14 cellular contexts compared by ENCODE assay signal in the genomic region with DNA sequence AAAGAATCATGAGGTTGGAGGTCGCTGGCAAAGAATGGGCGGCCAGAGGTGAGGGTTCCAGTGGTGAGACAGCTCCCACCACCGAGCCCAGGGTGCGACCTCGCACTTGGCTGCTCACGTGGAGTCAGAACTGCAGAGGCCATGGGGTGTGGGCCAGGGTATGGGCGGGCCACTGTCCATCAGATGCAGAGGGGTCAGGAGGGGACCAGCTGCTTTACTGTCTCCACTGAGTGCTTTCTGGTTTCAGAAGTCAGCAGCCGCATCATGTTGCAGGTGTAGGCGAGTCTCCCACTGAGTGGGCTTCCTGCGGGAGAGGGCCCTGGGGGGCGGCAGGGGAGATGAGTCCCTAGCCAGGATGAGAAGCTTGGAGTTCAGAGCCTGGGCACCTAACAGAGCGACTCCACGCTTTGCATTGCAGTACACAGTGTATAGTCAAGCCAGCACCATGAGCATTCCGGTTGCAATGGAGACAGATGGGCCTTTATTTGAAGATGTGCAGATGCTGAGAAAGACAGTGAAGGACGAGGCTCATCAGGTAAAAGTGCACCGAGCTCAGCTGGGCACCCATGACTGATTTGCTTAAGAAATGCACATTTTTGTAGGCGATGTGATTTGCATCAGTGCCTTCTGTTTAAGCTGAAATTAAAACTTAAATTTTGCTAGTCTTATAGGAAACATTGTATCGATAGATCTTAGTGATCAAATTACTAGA. TPM values are rescaled to one million over a fixed set of nuclear protein-coding genes. Genes with fewer than 3 reads are reported as not detected.
DNase-seq lines count a peak whose midpoint lies in the region; ATAC-seq lines count a peak whose summit lies in the region.
"Had no signal": no experiment of that assay in that cellular context is flagged by ENCODE, and none has a peak within 500 bp of the region (broad histone marks: within the 10 kb centered on the region; RNA-seq: fewer than 3 reads in every experiment).

No MANE protein-coding gene starts in this region.

- H3K79me1 ChIP-seq in neuronal stem cell (ENCODE audit: low read depth, low read length) = no peaks in the 10 kb centered on the region

- peak overlapping the region; percentile 61 for H3K9ac ChIP-seq in neuronal stem cell (ENCODE audit: low read depth, low read length, poor library complexity)

- H3K18ac ChIP-seq in neuronal stem cell (ENCODE audit: low read length) = no peak overlapping the region

- peak overlapping the region; percentile 10 for H3K23ac ChIP-seq in neuronal stem cell (ENCODE audit: low read depth, low read length, poor library complexity)

- no peak overlapping the region for H3K14ac ChIP-seq in neuronal stem cell (ENCODE audit: low read length)

- POLR2A ChIA-PET in T-cell (lab: Charles Lee) = no interaction called here

- H2AFZ ChIP-seq in neuronal stem cell (ENCODE audit: low read length) = no peak overlapping the region

- in situ Hi-C loops in KBM-7 (cut with MboI; ENCODE audit: low pct_unique_long_range_greater_than_20kb, low sequenced_read_pairs) = no loop called here

- H2AK5ac ChIP-seq in neuronal stem cell (ENCODE audit: low read depth, low read length) = no peak overlapping the region

- H3K36me3 Mint-ChIP-seq in T-cell = peaks cover 42% of the 10 kb centered on the region

- H3K4me1 Mint-ChIP-seq in T-cell = peaks cover 0 to 13% (median 2%) of the 10 kb centered on the region in 3 donors

- no peak overlapping the region for H2BK5ac ChIP-seq in neuronal stem cell (ENCODE audit: low read length)

- CTCF ChIA-PET in T-cell (lab: Charles Lee) = interaction anchor here in 1 of 2 donors (0.6 kb wide), 1 partner anchor 129 kb away, joined by 3 read pairs; no protein-coding TSS in a partner anchor

- H3K9me3 ChIP-seq in neuronal stem cell (replicated peaks in 1 of 2; ENCODE audit: control insufficient read depth in 2 of 2, insufficient read depth in 1 of 2, low read depth in 1 of 2, low read length in 2 of 2) = no peaks in the 10 kb centered on the region
- H3K9me3 ChIP-seq: breast epithelium, ovary had no signal

- peak overlapping the region; percentile 7 for H3K27ac ChIP-seq in neuronal stem cell (replicated peaks; ENCODE audit: low read length)
- H3K27ac ChIP-seq: ovary had no signal

- H3K4me3 ChIP-seq in H7 (ENCODE audit: insufficient read depth, low read depth, low read length) = no peak overlapping the region
- no peak overlapping the region for H3K4me3 ChIP-seq in neuronal stem cell (ENCODE audit: low read length in 2 of 2)
- H3K4me3 ChIP-seq: breast epithelium, ovary had no signal

- no peaks in the 10 kb centered on the region for H3K27me3 Mint-ChIP-seq in T-cell
- H3K27me3 Mint-ChIP-seq: stimulated activated naive CD8-positive, alpha-beta T cell treated with anti-CD3 and anti-CD28 coated beads, Interleukin-15, Interleukin-2, amounts not matched to agents 100 ng/mL and 50 ng/mL, for 24 hours had no signal

- no peak overlapping the region for H4K8ac ChIP-seq in neuronal stem cell (ENCODE audit: low read depth, low read length)

- H2BK120ac ChIP-seq in neuronal stem cell (ENCODE audit: low read depth, low read length) = no peak overlapping the region

- H3K4me3 Mint-ChIP-seq in T-cell = no peak overlapping the region
- H3K4me3 Mint-ChIP-seq: stimulated activated naive CD8-positive, alpha-beta T cell treated with anti-CD3 and anti-CD28 coated beads, Interleukin-15, Interleukin-2, amounts not matched to agents 100 ng/mL and 50 ng/mL, for 24 hours had no signal

- H3K27me3 ChIP-seq in H7 (ENCODE audit: control insufficient read depth, insufficient read depth, low read length) (no peaks in the 10 kb centered on the region), neuronal stem cell (ENCODE audit: control insufficient read depth in 3 of 3, insufficient read depth in 3 of 3, low read depth in 1 of 3, low read length in 3 of 3) (no peaks in the 10 kb centered on the region)
- H3K27me3 ChIP-seq: breast epithelium, ovary had no signal

- H3K36me3 ChIP-seq in H7 (replicated peaks; ENCODE audit: control insufficient read depth, insufficient read depth, low read length) (peaks cover 2% of the 10 kb centered on the region; the same call in 1 of the 2 replicates), neuronal stem cell (replicated peaks in 1 of 2; ENCODE audit: control insufficient read depth in 2 of 2, insufficient read depth in 2 of 2, low read length in 2 of 2) (peaks cover 10 to 55% of the 10 kb centered on the region in 2 donors)
- H3K36me3 ChIP-seq: breast epithelium, ovary had no signal

- DNase-seq in H7 (peak; percentile 67), T-cell (no peak), germinal center (ENCODE audit: low spot score) (peak; percentile 24), neuronal stem cell (ENCODE audit: low spot score) (no peak), inferior parietal cortex (ENCODE audit: extremely low spot score) (no peak), KBM-7 (no peak), DMS79 treated with DMSO at 0.1 percent for 48 hours (lab: John Stamatoyannopoulos, UW) (no peak)
- DNase-seq: Calu3; kidney; ovary; stimulated activated CD4-positive, alpha-beta T cell treated with anti-CD3 and anti-CD28 coated beads, Interleukin-2, amount 100 ng/mL, for 24 hours had no signal

- no peak overlapping the region for H2BK15ac ChIP-seq in neuronal stem cell (ENCODE audit: low read length)

- no peak for ATAC-seq in T-cell (replicated peaks in 1 of 4)
- no peak for ATAC-seq in GM21526 (IDR thresholded peaks at IDR 0.05; ENCODE audit: low FRiP score, unreplicated experiment)

- WGBS in neuronal stem cell (ENCODE audit: extremely low coverage in 2 of 2, insufficient read length in 2 of 2, insufficient replicate concordance in 1 of 2), 2 donors = no CpG with 5 or more reads among the region's 18 CpGs

- H3K4me2 ChIP-seq in neuronal stem cell (ENCODE audit: insufficient read depth, low read length, poor library complexity, severe bottlenecking) = no peak overlapping the region

- H3K9me3 Mint-ChIP-seq in T-cell = no peaks in the 10 kb centered on the region
- H3K9me3 Mint-ChIP-seq: stimulated activated naive CD8-positive, alpha-beta T cell treated with anti-CD3 and anti-CD28 coated beads, Interleukin-15, Interleukin-2, amounts not matched to agents 100 ng/mL and 50 ng/mL, for 24 hours had no signal

- no peak overlapping the region for H2BK12ac ChIP-seq in neuronal stem cell (ENCODE audit: low read length)

- peak overlapping the region; percentile 28 to 66 for H3K27ac Mint-ChIP-seq in T-cell
- H3K27ac Mint-ChIP-seq: stimulated activated naive CD8-positive, alpha-beta T cell treated with anti-CD3 and anti-CD28 coated beads, Interleukin-15, Interleukin-2, amounts not matched to agents 100 ng/mL and 50 ng/mL, for 24 hours had no signal

- no peak overlapping the region for H3K4ac ChIP-seq in neuronal stem cell (ENCODE audit: low read length)

- no peak overlapping the region for H4K91ac ChIP-seq in neuronal stem cell (ENCODE audit: low read depth, low read length, poor library complexity)

- H3K4me1 ChIP-seq in neuronal stem cell (ENCODE audit: control insufficient read depth in 2 of 2, insufficient read depth in 1 of 2, low read depth in 1 of 2, low read length in 2 of 2) = peaks cover 0 to 13% of the 10 kb centered on the region in 2 donors
- H3K4me1 ChIP-seq: breast epithelium had no signal

RNA-seq across cellular contexts. Expression of gene DYNC1H1, which starts 46.8 kb away (rescaled TPM):
- 210 and 226 TPM in 2 replicates for total RNA-seq in H7 (2014; rRNA removed; shearing (Covaris generic))
- 100 to 1,000 TPM; 271 to 310 (median 279) TPM for total RNA-seq in T-cell
- 54.3 TPM for polyA plus RNA-seq in neuronal stem cell (2013, experiment 1 of 2)
- polyA plus RNA-seq in neuronal stem cell (2013, experiment 2 of 2) = 50.1 TPM

Comparison
In these comparisons a context has a peak if more than half of its experiments do, and no peak if none do; other contexts are left out.
1. DNase-seq: peak in H7 (single experiment) and germinal center (single experiment); none in T-cell (0 of 34), neuronal stem cell (single experiment), inferior parietal cortex (single experiment), KBM-7 (single experiment) and DMS79 treated with DMSO at 0.1 percent for 48 hours (single experiment).